ENCODE assay signal across 22 cellular contexts in the genomic region with DNA sequence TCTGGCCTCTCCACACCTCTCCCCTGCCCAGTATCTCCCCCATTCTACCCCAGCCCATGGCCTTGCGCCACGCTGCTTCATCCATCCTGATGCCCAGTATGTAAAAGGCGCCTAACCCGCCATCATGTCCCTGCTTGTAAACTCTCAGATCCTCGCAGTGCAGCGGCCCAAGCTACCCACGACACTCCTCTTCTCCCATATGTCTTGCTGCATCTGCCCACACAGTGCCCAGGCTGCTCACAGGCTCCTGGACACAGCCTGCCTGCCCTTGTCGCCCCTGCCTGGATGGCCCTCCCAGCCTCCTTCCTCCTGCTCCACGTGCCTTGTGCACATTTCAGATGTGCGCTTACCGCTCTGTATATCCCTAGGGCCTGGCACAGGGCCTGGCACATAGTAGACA.
DNase-seq lines count a peak whose midpoint lies in the region; ATAC-seq lines count a peak whose summit lies in the region.
"Had no signal": no experiment of that assay in that cellular context is flagged by ENCODE, and none has a peak within 500 bp of the region (broad histone marks: within the 10 kb centered on the region; RNA-seq: fewer than 3 reads in every experiment).

No MANE protein-coding gene starts in this region.

- no peak overlapping the region for H3K4me3 ChIP-seq in CD4-positive, CD25-positive, alpha-beta regulatory T cell (ENCODE audit: low read depth, low read length)
- H3K4me3 ChIP-seq: esophagus squamous epithelium had no signal

- peaks cover 23% of the 10 kb centered on the region for H3K4me1 ChIP-seq in CD4-positive, CD25-positive, alpha-beta regulatory T cell (ENCODE audit: control insufficient read depth, insufficient read depth, low read length, poor library complexity, severe bottlenecking)

- no peaks in the 10 kb centered on the region for H3K36me3 ChIP-seq in CD4-positive, CD25-positive, alpha-beta regulatory T cell (ENCODE audit: control insufficient read depth, insufficient read depth, low read length)

- H3K27ac ChIP-seq in CD4-positive, CD25-positive, alpha-beta regulatory T cell (ENCODE audit: insufficient read depth, low read length, poor library complexity, severe bottlenecking) = no peak overlapping the region
- H3K27ac ChIP-seq: HL-60 had no signal

- H3K4me3 Mint-ChIP-seq in CD4-positive, CD25-positive, alpha-beta regulatory T cell = no peak overlapping the region
- H3K4me3 Mint-ChIP-seq in activated T-helper 17 cell treated with anti-CD3 and anti-CD28 coated beads, Interleukin-2, amount 50 U/mL, for 72 hours = peak overlapping the region; percentile 3
- peak overlapping the region in 2 of 8 donors; percentile 8 to 58 for H3K4me3 Mint-ChIP-seq in naive B cell
- H3K4me3 Mint-ChIP-seq: central memory CD8-positive, alpha-beta T cell had no signal

- no peak for ATAC-seq in CD4-positive, CD25-positive, alpha-beta regulatory T cell (ENCODE audit: low read depth in 2 of 2)
- no peak for ATAC-seq in activated T-helper 17 cell treated with anti-CD3 and anti-CD28 coated beads, Interleukin-2, amount 50 U/mL, for 72 hours (replicated peaks)
- no peak for ATAC-seq in naive B cell (ENCODE audit: low read depth in 2 of 2)
- ATAC-seq: left cardiac atrium had no signal

- peak; percentile 28 to 68 for DNase-seq in NCI-H524 (lab: John Stamatoyannopoulos, UW)
- no peak for DNase-seq in NCI-H524 treated with DMSO at 0.1 percent for 48 hours (lab: John Stamatoyannopoulos, UW)
- DNase-seq in CD4-positive, CD25-positive, alpha-beta regulatory T cell = no peak
- no peak for DNase-seq in naive B cell
- no peak for DNase-seq in NCI-H2107 (lab: John Stamatoyannopoulos, UW)
- no peak for DNase-seq in DMS79 treated with DMSO at 0.1 percent for 48 hours (lab: John Stamatoyannopoulos, UW)
- no peak for DNase-seq in activated gamma-delta T cell treated with Interleukin-2 at 50 U/mL for 16 hours
- DNase-seq: activated effector memory CD4-positive, alpha-beta T cell treated with Interleukin-2 at 50 U/mL for 16 hours; anterior cingulate cortex; C1 segment of cervical spinal cord; effector CD4-positive, alpha-beta T cell; esophagus squamous epithelium; glutamatergic neuron; left cardiac atrium; NCI-H1694 treated with DMSO at 0.1 percent for 48 hours; RPMI8226; small intestine; stimulated activated CD4-positive, alpha-beta T cell treated with anti-CD3 and anti-CD28 coated beads, Interleukin-2, amount 100 ng/mL, for 48 hours; SW 1271 had no signal

- peaks cover 29% of the 10 kb centered on the region for H3K36me3 Mint-ChIP-seq in CD4-positive, CD25-positive, alpha-beta regulatory T cell
- peaks cover 37% of the 10 kb centered on the region for H3K36me3 Mint-ChIP-seq in activated T-helper 17 cell treated with anti-CD3 and anti-CD28 coated beads, Interleukin-2, amount 50 U/mL, for 72 hours (ENCODE audit: low read depth)
- peaks cover 7 to 32% of the 10 kb centered on the region in 2 donors for H3K36me3 Mint-ChIP-seq in naive B cell

- no peaks in the 10 kb centered on the region for H3K27me3 ChIP-seq in CD4-positive, CD25-positive, alpha-beta regulatory T cell (ENCODE audit: control insufficient read depth, insufficient read depth, low read length)
- H3K27me3 ChIP-seq: esophagus squamous epithelium had no signal

- peak overlapping the region in 2 of 3 donors; percentile 33 to 74 for H3K27ac Mint-ChIP-seq in CD4-positive, CD25-positive, alpha-beta regulatory T cell
- H3K27ac Mint-ChIP-seq in activated T-helper 17 cell treated with anti-CD3 and anti-CD28 coated beads, Interleukin-2, amount 50 U/mL, for 72 hours = peak overlapping the region; percentile 4
- H3K27ac Mint-ChIP-seq in naive B cell = peak overlapping the region in 5 of 6 donors; percentile 35 to 84 (median 58)

- peaks cover 5 to 52% (median 23%) of the 10 kb centered on the region in 4 donors for H3K4me1 Mint-ChIP-seq in CD4-positive, CD25-positive, alpha-beta regulatory T cell
- H3K4me1 Mint-ChIP-seq in activated T-helper 17 cell treated with anti-CD3 and anti-CD28 coated beads, Interleukin-2, amount 50 U/mL, for 72 hours = peaks cover 49% of the 10 kb centered on the region
- peaks cover 50 to 57% (median 52%) of the 10 kb centered on the region in 3 donors for H3K4me1 Mint-ChIP-seq in naive B cell

- no peaks in the 10 kb centered on the region for H3K9me3 ChIP-seq in CD4-positive, CD25-positive, alpha-beta regulatory T cell (ENCODE audit: control insufficient read depth in 2 of 2, low read length in 2 of 2)
- H3K9me3 ChIP-seq: esophagus squamous epithelium had no signal

- H3K9me3 Mint-ChIP-seq in CD4-positive, CD25-positive, alpha-beta regulatory T cell = no peaks in the 10 kb centered on the region
- no peaks in the 10 kb centered on the region for H3K9me3 Mint-ChIP-seq in activated T-helper 17 cell treated with anti-CD3 and anti-CD28 coated beads, Interleukin-2, amount 50 U/mL, for 72 hours
- H3K9me3 Mint-ChIP-seq in naive B cell = no peaks in the 10 kb centered on the region
- H3K9me3 Mint-ChIP-seq: central memory CD8-positive, alpha-beta T cell had no signal

- no peaks in the 10 kb centered on the region for H3K27me3 Mint-ChIP-seq in CD4-positive, CD25-positive, alpha-beta regulatory T cell
- H3K27me3 Mint-ChIP-seq in activated T-helper 17 cell treated with anti-CD3 and anti-CD28 coated beads, Interleukin-2, amount 50 U/mL, for 72 hours = no peaks in the 10 kb centered on the region
- H3K27me3 Mint-ChIP-seq in naive B cell = no peaks in the 10 kb centered on the region
- H3K27me3 Mint-ChIP-seq: central memory CD8-positive, alpha-beta T cell had no signal

Comparison
In these comparisons a context has a peak if more than half of its experiments do, and no peak if none do; other contexts are left out.
1. DNase-seq: peak in NCI-H524 (2 of 2); none in NCI-H524 treated with DMSO at 0.1 percent for 48 hours (single experiment), CD4-positive, CD25-positive, alpha-beta regulatory T cell (0 of 3), naive B cell (single experiment), NCI-H2107 (single experiment), DMS79 treated with DMSO at 0.1 percent for 48 hours (single experiment) and activated gamma-delta T cell treated with Interleukin-2 at 50 U/mL for 16 hours (single experiment).
2. H3K27ac Mint-ChIP-seq: peak in every context shown above with its lines; median percentile 58 in naive B cell; 54 in CD4-positive, CD25-positive, alpha-beta regulatory T cell; 4 in activated T-helper 17 cell treated with anti-CD3 and anti-CD28 coated beads, Interleukin-2, amount 50 U/mL, for 72 hours.